In genomic region chr17:78707923-78708322, GRCh38 we compare ENCODE assay signal across 1 cellular context.
TF ChIP-seq lines count a peak whose summit lies in the region.

No MANE protein-coding gene starts in this region.

TF ChIP-seq in HepG2, 621 proteins besides CTCF, POLR2A, EP300 and RAD21 (continued from another document):
- TF ChIP-seq ZNF18 (CRISPR knock-in tag; IDR thresholded peaks at IDR 0.05; ENCODE audit: insufficient replicate concordance) = no peak
